In genomic region chr12:57031228-57031670, GRCh38 we compare ENCODE assay signal across 8 cellular contexts. TPM values are rescaled to one million over a fixed set of nuclear protein-coding genes. Genes with fewer than 3 reads are reported as not detected.
DNase-seq lines count a peak whose midpoint lies in the region; ATAC-seq, FAIRE-seq and TF ChIP-seq lines count a peak whose summit lies in the region.
"Had no signal": no experiment of that assay in that cellular context is flagged by ENCODE, and none has a peak within 500 bp of the region (broad histone marks: within the 10 kb centered on the region; RNA-seq: fewer than 3 reads in every experiment).

No MANE protein-coding gene starts in this region.

- peaks cover 17% of the 10 kb centered on the region for H3K4me1 Mint-ChIP-seq in memory B cell

- TF ChIP-seq POLR2A in GM12891 (IDR thresholded peaks at IDR 0.05; ENCODE audit: low read depth, low read length): no peak

- no peak overlapping the region for H3K4me3 ChIP-seq in LNCaP clone FGC (ENCODE audit: low read depth, low read length)

- H3K27me3 Mint-ChIP-seq in memory B cell: peaks cover under 1% of the 10 kb centered on the region

- peak; percentile 47 for FAIRE-seq in GM12891 (lab: Jason Lieb, UNC)

- H3K27ac Mint-ChIP-seq in memory B cell: peak overlapping the region; percentile 28

- ATAC-seq in memory B cell (ENCODE audit: low read depth) (peak; percentile 94), HG02852 (IDR thresholded peaks at IDR 0.05; ENCODE audit: unreplicated experiment) (no peak), HG02571 (IDR thresholded peaks at IDR 0.05; ENCODE audit: unreplicated experiment) (no peak), HG03521 (IDR thresholded peaks at IDR 0.05; ENCODE audit: unreplicated experiment) (no peak)

- H3K27ac ChIP-seq in RWPE1: peak overlapping the region; percentile 52

- TF ChIP-seq CTCF in LNCaP clone FGC (IDR thresholded peaks at IDR 0.05; ENCODE audit: control insufficient read depth, extremely low read depth, insufficient read depth) (no peak), RWPE1 (conservative IDR thresholded peaks at IDR 0.05; ENCODE audit: low read depth) (no peak)

- DNase-seq in GM12891 (ENCODE audit: insufficient read length, low spot score) (peak; percentile 26), LNCaP clone FGC (ENCODE audit: low read depth) (peak; percentile 11), RWPE1 (ENCODE audit: low spot score) (peak; percentile 69), memory B cell (ENCODE audit: low spot score in 2 of 2) (peak in 1 of 2 donors; percentile 18)
- DNase-seq: IMR-90 had no signal

- CTCF ChIA-PET in RWPE1 (lab: Yijun Ruan, JAX): interaction anchor here (0.5 to 1.6 kb wide), 5 partner anchors 12 to 182 kb away, joined by 3 to 9 read pairs (median 5); partner anchors contain the start of gene STAT6

- POLR2A ChIA-PET in RWPE1 (lab: Yijun Ruan, JAX; ENCODE audit: low non-redundant PET): interaction anchor here (0.5 kb wide), 1 partner anchor 81 kb away, joined by 3 read pairs; no protein-coding TSS in a partner anchor

- H3K9me3 Mint-ChIP-seq in memory B cell: no peaks in the 10 kb centered on the region

- H3K4me3 Mint-ChIP-seq in memory B cell: no peak overlapping the region

- H3K36me3 Mint-ChIP-seq in memory B cell: no peaks in the 10 kb centered on the region

TF ChIP-seq in GM12891, 5 proteins besides CTCF, POLR2A, EP300 and RAD21:
- no peak for TF ChIP-seq POLR2AphosphoS5 (IDR thresholded peaks at IDR 0.05; ENCODE audit: low read depth, low read length)
- TF ChIP-seq TAF1 (IDR thresholded peaks at IDR 0.05; ENCODE audit: low read depth, low read length): no peak
- TF ChIP-seq POU2F2 (IDR thresholded peaks at IDR 0.05; ENCODE audit: low read depth, low read length): no peak
- TF ChIP-seq SPI1 (IDR thresholded peaks at IDR 0.05; ENCODE audit: low read depth, low read length): no peak
- no peak for TF ChIP-seq PAX5 (IDR thresholded peaks at IDR 0.05; ENCODE audit: insufficient read depth, low read length, severe bottlenecking)

RNA-seq across cellular contexts. Expression of gene TAC3, which starts 14.9 kb away (rescaled TPM):
- polyA plus RNA-seq in GM12891 (2012; ENCODE audit: low read depth, missing spikeins): 0.27 TPM

RNA-seq across cellular contexts. Expression of gene MYO1A, which starts 18.7 kb away (rescaled TPM):
- polyA plus RNA-seq in GM12891 (2012; ENCODE audit: low read depth, missing spikeins): 0.21 TPM
- polyA plus RNA-seq: IMR-90 had no signal

RNA-seq across cellular contexts. Expression of gene ZBTB39, which starts 24.9 kb away (rescaled TPM):
- polyA plus RNA-seq in GM12891 (2012; ENCODE audit: low read depth, missing spikeins): 2.0 TPM

RNA-seq across cellular contexts. Expression of gene NEMP1, which starts 47.3 kb away (rescaled TPM):
- polyA plus RNA-seq in GM12891 (2012; ENCODE audit: low read depth, missing spikeins): 8.8 TPM

RNA-seq across cellular contexts. Expression of gene NAB2, which starts 57.7 kb away (rescaled TPM):
- 13.1 TPM for polyA plus RNA-seq in GM12891 (2012; ENCODE audit: low read depth, missing spikeins)
